In genomic region chr15:40441736-40442531, GRCh38 we compare ENCODE assay signal across 8 cellular contexts. TPM values are rescaled to one million over a fixed set of nuclear protein-coding genes. Genes with fewer than 3 reads are reported as not detected.
DNase-seq lines count a peak whose midpoint lies in the region; ATAC-seq and TF ChIP-seq lines count a peak whose summit lies in the region.

No MANE protein-coding gene starts in this region.

- no peak for ATAC-seq in GM18870 (IDR thresholded peaks at IDR 0.05; ENCODE audit: unreplicated experiment)

- DNase-seq in activated CD4-positive, alpha-beta T cell treated with anti-CD3 and anti-CD28 coated beads for 4 hours, result peak; percentile 26
- no peak for DNase-seq in activated CD4-positive, alpha-beta T cell treated with anti-CD3 and anti-CD28 coated beads for 48 hours
- no peak for DNase-seq in RWPE1 (ENCODE audit: low spot score)
- peak; percentile 38 for DNase-seq in colonic mucosa
- DNase-seq in MV-4-11 (lab: John Stamatoyannopoulos, UW), result no peak
- no peak for DNase-seq in NCI-H2107 treated with DMSO at 0.1 percent for 48 hours (lab: John Stamatoyannopoulos, UW; ENCODE audit: unreplicated experiment)

- intact Hi-C loops in colonic mucosa (cut with DNase I), result no loop called here

- no peaks in the 10 kb centered on the region for H3K27me3 ChIP-seq in colonic mucosa
- H3K27me3 ChIP-seq in mucosa of stomach (ENCODE audit: control insufficient read depth, insufficient read depth, low read length), result peaks cover 22% of the 10 kb centered on the region

- no peaks in the 10 kb centered on the region for H3K36me3 ChIP-seq in colonic mucosa
- no peaks in the 10 kb centered on the region for H3K36me3 ChIP-seq in mucosa of stomach (ENCODE audit: control insufficient read depth, insufficient read depth, low read length)

- H3K9me3 ChIP-seq in colonic mucosa (no peaks in the 10 kb centered on the region), mucosa of stomach (ENCODE audit: control insufficient read depth, low read length) (no peaks in the 10 kb centered on the region)

- CTCF ChIA-PET in RWPE1 (lab: Yijun Ruan, JAX), result interaction anchor here (0.7 to 1.4 kb wide), 4 partner anchors 12 to 66 kb away, joined by 3 to 4 read pairs (median 4); no protein-coding TSS in a partner anchor

- POLR2A ChIA-PET in RWPE1 (lab: Yijun Ruan, JAX; ENCODE audit: low non-redundant PET), result no interaction called here

- peak overlapping the region; percentile 69 for H3K4me3 ChIP-seq in colonic mucosa
- H3K4me3 ChIP-seq in mucosa of stomach (ENCODE audit: low read length), result no peak overlapping the region

- peaks cover 11% of the 10 kb centered on the region for H3K4me1 ChIP-seq in colonic mucosa
- peaks cover 28% of the 10 kb centered on the region for H3K4me1 ChIP-seq in mucosa of stomach (ENCODE audit: control insufficient read depth, insufficient read depth, low read length)

- TF ChIP-seq CTCF in RWPE1 (conservative IDR thresholded peaks at IDR 0.05; ENCODE audit: low read depth) (no peak; the same call in 1 of the 2 replicates), colonic mucosa (IDR thresholded peaks at IDR 0.05) (no peak)

- H3K27ac ChIP-seq in RWPE1 (peak overlapping the region; percentile 79), colonic mucosa (no peak overlapping the region)

- H3K9ac ChIP-seq in colonic mucosa (ENCODE audit: low read depth in 2 of 2, low read length in 2 of 2), result peak overlapping the region; percentile 55 to 86
- peak overlapping the region; percentile 61 for H3K9ac ChIP-seq in mucosa of stomach (ENCODE audit: low read length)

RNA-seq across cellular contexts. Expression of gene BAHD1, which starts 1.2 kb away (rescaled TPM):
- 10 to 100 TPM; 25.3 to 26.3 TPM for total RNA-seq in colonic mucosa

RNA-seq across cellular contexts. Expression of gene CHST14, which starts 28.9 kb away (rescaled TPM):
- total RNA-seq in colonic mucosa, result 1 to 10 TPM; 3.9 to 4.5 TPM

RNA-seq across cellular contexts. Expression of gene IVD, which starts 36.3 kb away (rescaled TPM):
- total RNA-seq in colonic mucosa, result 10 to 100 TPM; 74.1 to 86.1 TPM

RNA-seq across cellular contexts. Expression of gene KNSTRN, which starts 59.4 kb away (rescaled TPM):
- 10 to 100 TPM; 12.2 to 51.2 TPM for total RNA-seq in colonic mucosa

Comparison
In these comparisons a context has a peak if more than half of its experiments do, and no peak if none do; other contexts are left out.
1. DNase-seq: peak in activated CD4-positive, alpha-beta T cell treated with anti-CD3 and anti-CD28 coated beads for 4 hours (2 of 2) and colonic mucosa (single experiment); none in activated CD4-positive, alpha-beta T cell treated with anti-CD3 and anti-CD28 coated beads for 48 hours (single experiment), RWPE1 (single experiment), MV-4-11 (single experiment) and NCI-H2107 treated with DMSO at 0.1 percent for 48 hours (single experiment).